Comparison of ENCODE assay signal across 9 cellular contexts in the genomic region with DNA sequence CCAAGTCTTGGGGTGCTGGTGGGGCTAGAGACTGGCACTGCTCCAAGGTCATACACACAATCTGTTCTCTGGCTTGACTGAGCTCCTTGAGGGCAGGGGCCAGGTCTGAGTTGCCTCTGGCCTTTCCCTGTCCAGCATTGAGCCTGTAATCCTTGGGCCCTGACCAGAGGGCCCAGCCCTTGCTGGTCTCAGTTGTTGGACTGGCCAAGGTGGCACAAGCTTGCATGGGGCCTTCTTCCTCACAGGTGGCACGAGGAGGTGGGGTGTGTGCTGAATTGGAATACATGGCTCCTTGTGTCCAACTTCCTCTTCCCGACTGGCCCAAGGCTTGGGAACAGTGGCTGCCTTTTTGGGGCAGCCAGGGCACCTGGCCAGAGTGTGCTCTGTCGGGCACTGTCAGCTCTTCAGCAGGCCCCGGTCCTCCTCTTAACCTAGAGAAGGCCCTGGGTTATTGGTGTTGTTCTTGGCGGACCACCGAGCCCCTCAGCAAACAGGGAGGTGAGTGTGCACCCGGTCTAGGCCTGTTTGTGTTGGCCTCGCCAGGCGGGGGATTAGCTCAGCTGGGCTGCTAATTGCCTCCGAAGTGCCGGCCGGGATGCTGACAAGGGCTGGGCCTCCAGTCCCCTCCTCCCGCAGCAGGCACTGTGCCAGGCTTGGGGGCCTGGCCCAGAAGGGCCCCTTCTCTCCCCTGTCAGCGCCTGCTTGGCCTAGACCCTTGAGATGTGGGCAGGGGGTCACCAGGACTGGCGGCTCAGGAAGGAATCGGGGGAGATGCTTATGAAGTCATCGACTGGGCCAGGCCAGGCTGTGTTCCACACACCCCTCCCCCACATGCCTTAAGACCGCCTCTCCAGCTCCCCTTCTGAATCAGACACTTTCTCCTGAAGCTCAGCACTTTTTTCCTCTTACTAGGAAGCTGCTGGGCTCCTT. TPM values are rescaled to one million over a fixed set of nuclear protein-coding genes. Genes with fewer than 3 reads are reported as not detected.
DNase-seq lines count a peak whose midpoint lies in the region; ATAC-seq and TF ChIP-seq lines count a peak whose summit lies in the region.
"Had no signal": no experiment of that assay in that cellular context is flagged by ENCODE, and none has a peak within 500 bp of the region (broad histone marks: within the 10 kb centered on the region; RNA-seq: fewer than 3 reads in every experiment).

No MANE protein-coding gene starts in this region.

- no peak for DNase-seq in activated naive CD4-positive, alpha-beta T cell treated with anti-CD3 and anti-CD28 coated beads for 36 hours
- no peak for DNase-seq in activated naive CD4-positive, alpha-beta T cell treated with anti-CD3 and anti-CD28 coated beads, Interleukin-2, amount 50 U/mL, for 16 hours
- DNase-seq in central memory CD8-positive, alpha-beta T cell (ENCODE audit: low spot score in 2 of 2), result no peak
- DNase-seq in medulla oblongata (ENCODE audit: extremely low spot score) (peak; percentile 60), testis (peak; percentile 53), cerebellum (ENCODE audit: low spot score) (no peak), COLO668 (lab: John Stamatoyannopoulos, UW; ENCODE audit: unreplicated experiment) (no peak), NOMO-1 treated with DMSO at 0.1 percent for 48 hours (lab: John Stamatoyannopoulos, UW; ENCODE audit: unreplicated experiment) (no peak)
- DNase-seq: stimulated activated CD4-positive, alpha-beta T cell treated with anti-CD3 and anti-CD28 coated beads, Interleukin-15, amount 100 ng/mL, for 24 hours had no signal

- H3K36me3 Mint-ChIP-seq in activated naive CD4-positive, alpha-beta T cell treated with anti-CD3 and anti-CD28 coated beads for 36 hours (ENCODE audit: low read depth), result peaks cover under 1% of the 10 kb centered on the region
- H3K36me3 Mint-ChIP-seq in central memory CD8-positive, alpha-beta T cell (ENCODE audit: insufficient read depth), result peaks cover 16% of the 10 kb centered on the region

- no peaks in the 10 kb centered on the region for H3K27me3 Mint-ChIP-seq in activated naive CD4-positive, alpha-beta T cell treated with anti-CD3 and anti-CD28 coated beads for 36 hours (ENCODE audit: low read depth)
- no peaks in the 10 kb centered on the region for H3K27me3 Mint-ChIP-seq in central memory CD8-positive, alpha-beta T cell

- CTCF ChIA-PET in activated naive CD4-positive, alpha-beta T cell treated with anti-CD3 and anti-CD28 coated beads for 36 hours (lab: Charles Lee), result interaction anchor here (0.6 to 1.6 kb wide), 2 partner anchors 9 to 23 kb away, joined by 3 read pairs; no protein-coding TSS in a partner anchor

- H3K4me1 Mint-ChIP-seq in activated naive CD4-positive, alpha-beta T cell treated with anti-CD3 and anti-CD28 coated beads for 36 hours (ENCODE audit: low read depth), result peaks cover 21% of the 10 kb centered on the region
- H3K4me1 Mint-ChIP-seq in central memory CD8-positive, alpha-beta T cell, result peaks cover 49% of the 10 kb centered on the region

- no peak overlapping the region for H3K4me3 ChIP-seq in testis

- peak overlapping the region; percentile 24 to 51 for H3K27ac ChIP-seq in testis

- no peaks in the 10 kb centered on the region for H3K36me3 ChIP-seq in testis (ENCODE audit: low read depth, missing control alignments)

- H3K27ac Mint-ChIP-seq in activated naive CD4-positive, alpha-beta T cell treated with anti-CD3 and anti-CD28 coated beads for 36 hours, result peak overlapping the region; percentile 44
- peak overlapping the region; percentile 10 for H3K27ac Mint-ChIP-seq in central memory CD8-positive, alpha-beta T cell (ENCODE audit: low read depth)

- peaks cover 34% of the 10 kb centered on the region for H3K4me1 ChIP-seq in testis

- intact Hi-C loops in activated naive CD4-positive, alpha-beta T cell treated with anti-CD3 and anti-CD28 coated beads for 36 hours (cut with micrococcal nuclease), result no loop called here
- intact Hi-C loops in testis (cut with DNase I; ENCODE audit: low total_unique reads), result no loop called here

- no peaks in the 10 kb centered on the region for H3K9me3 Mint-ChIP-seq in activated naive CD4-positive, alpha-beta T cell treated with anti-CD3 and anti-CD28 coated beads for 36 hours
- no peaks in the 10 kb centered on the region for H3K9me3 Mint-ChIP-seq in central memory CD8-positive, alpha-beta T cell

- no peak for ATAC-seq in central memory CD8-positive, alpha-beta T cell (replicated peaks; ENCODE audit: extremely low read depth, poor library complexity, severe bottlenecking)

- H3K9me3 ChIP-seq in testis, result no peaks in the 10 kb centered on the region

- WGBS in testis, 2 donors, result 49 to 50% methylated on average over 12 to 18 of the region's 18 CpGs

- TF ChIP-seq POLR2A in testis (IDR thresholded peaks at IDR 0.05), result no peak

- no peaks in the 10 kb centered on the region for H3K27me3 ChIP-seq in testis

- no peak for TF ChIP-seq CTCF in testis (IDR thresholded peaks at IDR 0.05)

- no peak overlapping the region for H3K4me3 Mint-ChIP-seq in activated naive CD4-positive, alpha-beta T cell treated with anti-CD3 and anti-CD28 coated beads for 36 hours
- H3K4me3 Mint-ChIP-seq in central memory CD8-positive, alpha-beta T cell, result no peak overlapping the region

RNA-seq across cellular contexts. Expression of a gene that starts 28.5 kb away (rescaled TPM):
- not detected for total RNA-seq in activated naive CD4-positive, alpha-beta T cell treated with anti-CD3 and anti-CD28 coated beads for 36 hours
- total RNA-seq in testis, result under 1 TPM; 0.55 to 0.74 TPM
- 3.2 TPM for polyA plus RNA-seq in testis (ENCODE audit: insufficient read depth, low read depth, low replicate concordance)
- total RNA-seq in cerebellum, result 3.7 TPM

Comparison
In these comparisons a context has a peak if more than half of its experiments do, and no peak if none do; other contexts are left out.
1. DNase-seq: peak in medulla oblongata (single experiment) and testis (single experiment); none in activated naive CD4-positive, alpha-beta T cell treated with anti-CD3 and anti-CD28 coated beads for 36 hours (single experiment), activated naive CD4-positive, alpha-beta T cell treated with anti-CD3 and anti-CD28 coated beads, Interleukin-2, amount 50 U/mL, for 16 hours (single experiment), central memory CD8-positive, alpha-beta T cell (0 of 2), cerebellum (single experiment), COLO668 (single experiment) and NOMO-1 treated with DMSO at 0.1 percent for 48 hours (single experiment).